Comparison of ENCODE assay signal across 8 cellular contexts in genomic region chr1:86396503-86396900, GRCh38.
A peak's percentile ranks its signal among the peaks of the same experiment; 100 is the strongest.
DNase-seq lines count a peak whose midpoint lies in the region; ATAC-seq and TF ChIP-seq lines count a peak whose summit lies in the region.

No MANE protein-coding gene starts in this region.

- peaks cover 4% of the 10 kb centered on the region for H3K36me3 Mint-ChIP-seq in stimulated activated naive CD8-positive, alpha-beta T cell treated with anti-CD3 and anti-CD28 coated beads, Interleukin-15, Interleukin-2, amounts not matched to agents 100 ng/mL and 50 ng/mL, for 24 hours (ENCODE audit: low read depth)

- peak overlapping the region; percentile 94 for H3K4me3 Mint-ChIP-seq in stimulated activated naive CD8-positive, alpha-beta T cell treated with anti-CD3 and anti-CD28 coated beads, Interleukin-15, Interleukin-2, amounts not matched to agents 100 ng/mL and 50 ng/mL, for 24 hours

- H3K4me1 ChIP-seq in iPS DF 6.9 (ENCODE audit: control insufficient read depth, insufficient read depth, low read length), result peaks cover 1% of the 10 kb centered on the region; the same call in 1 of the 2 replicates

- H3K27ac Mint-ChIP-seq in stimulated activated naive CD8-positive, alpha-beta T cell treated with anti-CD3 and anti-CD28 coated beads, Interleukin-15, Interleukin-2, amounts not matched to agents 100 ng/mL and 50 ng/mL, for 24 hours, result peak overlapping the region; percentile 95

- H3K9me3 Mint-ChIP-seq in stimulated activated naive CD8-positive, alpha-beta T cell treated with anti-CD3 and anti-CD28 coated beads, Interleukin-15, Interleukin-2, amounts not matched to agents 100 ng/mL and 50 ng/mL, for 24 hours, result no peaks in the 10 kb centered on the region

- peak overlapping the region; percentile 89 for H3K4me3 ChIP-seq in WI38 (ENCODE audit: low read depth, low read length)
- peak overlapping the region; percentile 78; the same call in 1 of the 2 replicates for H3K4me3 ChIP-seq in iPS DF 6.9 (ENCODE audit: low read length)

- H3K4me1 Mint-ChIP-seq in stimulated activated naive CD8-positive, alpha-beta T cell treated with anti-CD3 and anti-CD28 coated beads, Interleukin-15, Interleukin-2, amounts not matched to agents 100 ng/mL and 50 ng/mL, for 24 hours (ENCODE audit: low read depth), result peaks cover 45% of the 10 kb centered on the region

- no peaks in the 10 kb centered on the region for H3K36me3 ChIP-seq in iPS DF 6.9 (ENCODE audit: control insufficient read depth, insufficient read depth, low read length)

- H3K27me3 Mint-ChIP-seq in stimulated activated naive CD8-positive, alpha-beta T cell treated with anti-CD3 and anti-CD28 coated beads, Interleukin-15, Interleukin-2, amounts not matched to agents 100 ng/mL and 50 ng/mL, for 24 hours, result no peaks in the 10 kb centered on the region

- H3K27me3 ChIP-seq in iPS DF 6.9 (ENCODE audit: control insufficient read depth, insufficient read depth, low read length), result no peaks in the 10 kb centered on the region

- ATAC-seq in GM18868 (IDR thresholded peaks at IDR 0.05; ENCODE audit: unreplicated experiment) (peak; percentile 22), HG03103 (IDR thresholded peaks at IDR 0.05; ENCODE audit: low read depth, unreplicated experiment) (peak; percentile 18)

- DNase-seq in iPS DF 6.9 (ENCODE audit: low read depth, low spot score), result no peak
- DNase-seq in NCI-H748 (lab: John Stamatoyannopoulos, UW; ENCODE audit: unreplicated experiment), result no peak
- DNase-seq in NCI-H1105 treated with DMSO at 0.1 percent for 48 hours (lab: John Stamatoyannopoulos, UW), result no peak

- H3K27ac ChIP-seq in 22Rv1, result peak overlapping the region; percentile 48
- H3K27ac ChIP-seq in iPS DF 6.9 (ENCODE audit: low read length), result no peak overlapping the region

- H3K9me3 ChIP-seq in iPS DF 6.9 (ENCODE audit: control insufficient read depth, insufficient read depth, low read length), result no peaks in the 10 kb centered on the region

- WGBS in iPS DF 6.9 (ENCODE audit: insufficient coverage, insufficient read length), result no CpG with 5 or more reads among the region's 9 CpGs

- TF ChIP-seq CTCF in 22Rv1 (IDR thresholded peaks at IDR 0.05) (no peak), WI38 (IDR thresholded peaks at IDR 0.05; ENCODE audit: low read depth, low read length) (no peak)
